Comparison of ENCODE assay signal across 25 cellular contexts in the genomic region with DNA sequence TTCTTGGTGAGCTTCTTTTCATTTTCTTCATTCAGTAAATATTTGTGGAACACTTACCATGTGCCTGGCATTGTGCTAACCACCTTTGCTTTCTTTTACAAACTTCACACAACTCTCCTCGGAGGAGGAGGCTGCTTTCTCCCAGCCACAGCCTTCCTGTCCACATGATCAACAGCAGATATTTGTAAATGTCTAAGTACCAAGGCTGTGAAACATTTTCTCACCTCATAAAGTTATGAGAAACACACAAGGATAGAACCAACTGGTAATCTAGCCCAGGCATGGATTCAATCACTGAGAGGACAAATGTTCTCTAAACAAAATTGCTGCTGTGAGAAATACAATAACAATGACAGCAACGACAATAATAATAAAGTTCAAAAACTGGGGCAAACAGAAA. TPM values are rescaled to one million over a fixed set of nuclear protein-coding genes. Genes with fewer than 3 reads are reported as not detected.
"Had no signal": no experiment of that assay in that cellular context is flagged by ENCODE, and none has a peak within 500 bp of the region (broad histone marks: within the 10 kb centered on the region; RNA-seq: fewer than 3 reads in every experiment).

No MANE protein-coding gene starts in this region.

- H3K4me3 ChIP-seq: MG63, PC-9, Peyer's patch, SJCRH30 had no signal

- H2AFZ ChIP-seq: PC-9 had no signal

- H3K4me2 ChIP-seq: PC-9 had no signal

- H3K27ac ChIP-seq: PC-9, Peyer's patch, SJCRH30 had no signal

- ATAC-seq: Right ventricle myocardium inferior, SK-N-SH treated with all-trans-retinoic acid at 6 μM for 48 hours had no signal

- H3K36me3 ChIP-seq: MG63, Peyer's patch, SJCRH30 had no signal

- DNase-seq: KBM-7; MG63; NCI-H1092; NCI-H1105 treated with DMSO at 0.1 percent for 48 hours; NCI-H1417 treated with DMSO at 0.1 percent for 48 hours; NCI-H146; NCI-H1694 treated with DMSO at 0.1 percent for 48 hours; NCI-H1930; NCI-H2081; NCI-H2107; NCI-H2171; NCI-H226; NCI-H446; NCI-H510A; NCI-H524 treated with DMSO at 0.1 percent for 48 hours; NCI-H69; NCI-H774; NK-92 treated with Interleukin-12 subunit alpha and Interleukin-12 subunit beta, amount 100 ng/mL, for 24 hours; PC-9; Peyer's patch; SHP77 treated with DMSO at 0.1 percent for 48 hours; SJCRH30 had no signal

- H3K27me3 ChIP-seq: MG63, Peyer's patch, SJCRH30 had no signal

- H3K9me3 ChIP-seq: MG63, Peyer's patch, SJCRH30 had no signal

- H3K4me1 ChIP-seq: Peyer's patch, SJCRH30 had no signal

RNA-seq across cellular contexts. Expression of gene CTTNBP2, which starts 3.9 kb away (rescaled TPM):
- total RNA-seq: OCI-LY7, PC-9 had no signal
